Comparison of ENCODE assay signal across 22 cellular contexts in genomic region chr9:91571036-91571435, GRCh38.
DNase-seq lines count a peak whose midpoint lies in the region; ATAC-seq, FAIRE-seq and TF ChIP-seq lines count a peak whose summit lies in the region.
"Had no signal": no experiment of that assay in that cellular context is flagged by ENCODE, and none has a peak within 500 bp of the region (broad histone marks: within the 10 kb centered on the region; RNA-seq: fewer than 3 reads in every experiment).

No MANE protein-coding gene starts in this region.

- no peaks in the 10 kb centered on the region for H3K9me1 ChIP-seq in IMR-90 (ENCODE audit: insufficient read depth, low read length)

- no peaks in the 10 kb centered on the region for H3K36me3 Mint-ChIP-seq in progenitor cell of endocrine pancreas (ENCODE audit: insufficient read depth)

- no TSS peak for BruUV-seq in IMR-90 (replicated peaks; lab: Mats Ljungman, UMichigan)

- dilution Hi-C loops in IMR-90 (cut with HindIII; ENCODE audit: low sequenced_read_pairs, unreplicated experiment) = no loop called here

- in situ Hi-C loops in IMR-90 (cut with MboI; ENCODE audit: low sequenced_read_pairs) = no loop called here

- no peaks in the 10 kb centered on the region for H4K20me1 ChIP-seq in IMR-90 (ENCODE audit: insufficient read depth, low read length)

- H4K91ac ChIP-seq in IMR-90 (ENCODE audit: insufficient read depth, low read depth, low read length) = no peak overlapping the region

- FAIRE-seq in GM19239 (lab: Jason Lieb, UNC) = no peak

- H3K4ac ChIP-seq in IMR-90 (ENCODE audit: low read depth, low read length) = no peak overlapping the region

- no peak overlapping the region for H2AFZ ChIP-seq in IMR-90 (replicated peaks; ENCODE audit: low read length, poor library complexity)
- H2AFZ ChIP-seq: GM23338 had no signal

- H3K36me3 ChIP-seq in IMR-90 (ENCODE audit: control insufficient read depth, insufficient read depth, low read length) = no peaks in the 10 kb centered on the region
- no peaks in the 10 kb centered on the region for H3K36me3 ChIP-seq in thyroid gland
- H3K36me3 ChIP-seq: SJCRH30 had no signal

- no peak overlapping the region for H3K23ac ChIP-seq in IMR-90 (ENCODE audit: low read depth, low read length)

- intact Hi-C loops in IMR-90 (cut with micrococcal nuclease) = no loop called here
- intact Hi-C loops in thyroid gland (cut with DNase I) = no loop called here
- intact Hi-C loops in Right ventricle myocardium superior (cut with DNase I) = no loop called here

- H3K56ac ChIP-seq in IMR-90 (ENCODE audit: extremely low read depth, insufficient read depth, low read length) = no peak overlapping the region

- H3K18ac ChIP-seq in IMR-90 (ENCODE audit: low read depth, low read length) = no peak overlapping the region

- no peak overlapping the region for H3K4me3 Mint-ChIP-seq in progenitor cell of endocrine pancreas (ENCODE audit: low read depth)
- H3K4me3 Mint-ChIP-seq: GM23338 had no signal

- no peak overlapping the region for H3K4me2 ChIP-seq in IMR-90 (ENCODE audit: low read depth, low read length)
- H3K4me2 ChIP-seq: GM23338 had no signal

- H3K9me3 ChIP-seq in IMR-90 (ENCODE audit: control insufficient read depth, insufficient read depth, low read length) (peaks cover 12% of the 10 kb centered on the region), thyroid gland (no peaks in the 10 kb centered on the region)
- H3K9me3 ChIP-seq: SJCRH30 had no signal

- no peak overlapping the region for H4K8ac ChIP-seq in IMR-90 (ENCODE audit: low read depth in 2 of 2, low read length in 2 of 2)

- CTCF ChIA-PET in IMR-90 (lab: Yijun Ruan, JAX) = no interaction called here

- H3K9me3 Mint-ChIP-seq in progenitor cell of endocrine pancreas (ENCODE audit: low read depth) = peaks cover 8% of the 10 kb centered on the region

- ATAC-seq in IMR-90 (ENCODE audit: low read depth) = 0 out of 2 replicates have a peak, but pooled peaks have one; percentile 32
- no peak for ATAC-seq in Right ventricle myocardium superior (ENCODE audit: poor library complexity)
- ATAC-seq: GM23338, PC-3, SK-N-SH treated with all-trans-retinoic acid at 6 μM for 48 hours had no signal

- H3K4me3 ChIP-seq in IMR-90 (ENCODE audit: insufficient read depth, low read depth, low read length) = no peak overlapping the region
- no peak overlapping the region for H3K4me3 ChIP-seq in thyroid gland (replicated peaks in 1 of 3)
- H3K4me3 ChIP-seq: GM23338, SJCRH30 had no signal

- H3K27me3 ChIP-seq in IMR-90 (ENCODE audit: control insufficient read depth, insufficient read depth, low read length) (peaks cover 10% of the 10 kb centered on the region), thyroid gland (no peaks in the 10 kb centered on the region)
- H3K27me3 ChIP-seq: SJCRH30 had no signal

- H3K14ac ChIP-seq in IMR-90 (replicated peaks; ENCODE audit: low read depth, low read length) = no peak overlapping the region

- peak overlapping the region; percentile 31 for H3K27ac Mint-ChIP-seq in progenitor cell of endocrine pancreas
- H3K27ac Mint-ChIP-seq: GM23338 had no signal

- H2BK5ac ChIP-seq in IMR-90 (ENCODE audit: low read depth, low read length, poor library complexity, severe bottlenecking) = no peak overlapping the region

- H3K9ac ChIP-seq in IMR-90 (ENCODE audit: low read depth, low read length) = no peak overlapping the region

- no peak for TF ChIP-seq CTCF in IMR-90 (conservative IDR thresholded peaks at IDR 0.05; ENCODE audit: low read depth, low read length)
- TF ChIP-seq CTCF in progenitor cell of endocrine pancreas (IDR thresholded peaks at IDR 0.05; ENCODE audit: unreplicated experiment) = no peak
- no peak for TF ChIP-seq CTCF in thyroid gland (IDR thresholded peaks at IDR 0.05)

- H2BK15ac ChIP-seq in IMR-90 (ENCODE audit: low read depth, low read length) = no peak overlapping the region

- no peak overlapping the region for H2AK5ac ChIP-seq in IMR-90 (ENCODE audit: low read depth, low read length)

- no peak overlapping the region for H2AK9ac ChIP-seq in IMR-90 (replicated peaks; ENCODE audit: low read depth, low read length, poor library complexity)

- no peaks in the 10 kb centered on the region for H3K79me1 ChIP-seq in IMR-90 (ENCODE audit: low read depth in 1 of 2, low read length in 2 of 2)

- no peak overlapping the region for H4K5ac ChIP-seq in IMR-90 (ENCODE audit: low read depth, low read length)

- H3K27ac ChIP-seq in IMR-90 (ENCODE audit: insufficient read depth, low read length) (no peak overlapping the region), thyroid gland (no peak overlapping the region)
- H3K27ac ChIP-seq: HL-60, SJCRH30 had no signal

- peaks cover 12% of the 10 kb centered on the region for H3K27me3 Mint-ChIP-seq in progenitor cell of endocrine pancreas

- no peak overlapping the region for H2BK20ac ChIP-seq in IMR-90 (ENCODE audit: low read depth, low read length)

- DNase-seq in IMR-90 (no peak), astrocyte of the hippocampus (ENCODE audit: low read depth, low spot score) (peak; percentile 11), fibroblast of gingiva (ENCODE audit: low read depth) (peak; percentile 10), progenitor cell of endocrine pancreas (ENCODE audit: low spot score, unreplicated experiment) (no peak), GM19239 (ENCODE audit: insufficient read length, low spot score) (no peak), thyroid gland (no peak), Right ventricle myocardium superior (no peak)
- no peak for DNase-seq in stimulated activated naive CD4-positive, alpha-beta T cell treated with Interleukin-2 at 50 U/mL for 16 hours (lab: John Stamatoyannopoulos, UW)
- DNase-seq: Calu3, DND-41, HCEC 1CT, NCI-H1092, NCI-H1436, NCI-H187 treated with DMSO at 0.1 percent for 48 hours, NCI-H446, NCI-H524 treated with DMSO at 0.1 percent for 48 hours, NCI-H774, PC-3, SJCRH30 had no signal

- H2BK120ac ChIP-seq in IMR-90 (ENCODE audit: low read depth, low read length) = no peak overlapping the region

- no peak for TF ChIP-seq POLR2A in IMR-90 (IDR thresholded peaks at IDR 0.05; ENCODE audit: low read depth, low read length)
- no peak for TF ChIP-seq POLR2A in thyroid gland (IDR thresholded peaks at IDR 0.05)

- no peak for TF ChIP-seq RAD21 in IMR-90 (IDR thresholded peaks at IDR 0.05; ENCODE audit: low read length)

- POLR2A ChIA-PET in IMR-90 (lab: Charles Lee; ENCODE audit: unreplicated experiment) = no interaction called here

- H3K4me1 Mint-ChIP-seq in progenitor cell of endocrine pancreas (ENCODE audit: low read depth) = peaks cover 17% of the 10 kb centered on the region

- H3K4me1 ChIP-seq in IMR-90 (ENCODE audit: control insufficient read depth, insufficient read depth, low read length) = no peaks in the 10 kb centered on the region
- no peaks in the 10 kb centered on the region for H3K4me1 ChIP-seq in thyroid gland
- H3K4me1 ChIP-seq: SJCRH30 had no signal

TF ChIP-seq in IMR-90, 13 proteins besides CTCF, POLR2A, EP300 and RAD21:
- TF ChIP-seq NFE2L2 (IDR thresholded peaks at IDR 0.05; ENCODE audit: low read depth, low read length) = no peak
- no peak for TF ChIP-seq RFX5 (IDR thresholded peaks at IDR 0.05; ENCODE audit: low read depth, low read length)
- TF ChIP-seq MXI1 (IDR thresholded peaks at IDR 0.05; ENCODE audit: borderline replicate concordance, low read depth, low read length) = no peak
- no peak for TF ChIP-seq SMC3 (IDR thresholded peaks at IDR 0.05; ENCODE audit: low read depth, low read length)
- no peak for TF ChIP-seq FOS (IDR thresholded peaks at IDR 0.05; ENCODE audit: low read depth, low read length)
- no peak for TF ChIP-seq MAFK (IDR thresholded peaks at IDR 0.05; ENCODE audit: low read depth, low read length)
- TF ChIP-seq CHD1 (IDR thresholded peaks at IDR 0.05; ENCODE audit: low read depth, low read length) = no peak
- no peak for TF ChIP-seq RCOR1 (IDR thresholded peaks at IDR 0.05; ENCODE audit: insufficient replicate concordance, low read length)

Comparison
In these comparisons a context has a peak if more than half of its experiments do, and no peak if none do; other contexts are left out.
1. DNase-seq: peak in astrocyte of the hippocampus (single experiment) and fibroblast of gingiva (single experiment); none in IMR-90 (single experiment), progenitor cell of endocrine pancreas (single experiment), stimulated activated naive CD4-positive, alpha-beta T cell treated with Interleukin-2 at 50 U/mL for 16 hours (single experiment), GM19239 (single experiment), thyroid gland (0 of 2) and Right ventricle myocardium superior (single experiment).